In the genomic region with DNA sequence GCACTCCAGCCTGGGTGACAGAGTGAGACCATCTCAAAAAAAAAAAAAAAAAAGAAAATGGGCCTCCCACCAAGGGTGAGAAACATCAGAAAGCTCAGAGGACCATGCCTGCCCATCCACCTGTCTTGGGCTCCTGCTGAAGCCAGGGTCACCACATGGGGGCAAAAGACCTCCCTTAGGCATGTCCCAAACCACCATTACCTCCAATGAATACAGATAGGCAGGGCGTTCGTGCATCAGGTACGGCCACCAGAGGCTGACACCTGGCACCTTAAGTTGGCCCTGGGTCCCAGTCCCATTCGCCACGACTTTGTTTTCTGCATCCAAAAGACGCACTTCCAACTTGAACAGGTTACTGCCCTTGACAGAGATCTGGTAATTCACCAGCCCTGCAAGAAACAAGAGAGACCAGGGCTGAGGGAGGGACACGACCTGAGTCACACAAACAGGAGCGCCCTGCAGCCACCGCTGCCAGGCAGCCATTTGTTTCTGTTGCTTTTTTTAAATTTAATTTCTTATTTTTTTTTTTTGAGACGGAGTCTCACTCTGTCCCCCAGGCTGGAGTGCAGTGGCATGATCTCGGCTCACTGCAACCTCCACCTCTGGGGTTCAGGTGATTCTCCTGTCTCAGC, we compare ENCODE assay signal across 2 cellular contexts.
TF ChIP-seq lines count a peak whose summit lies in the region.

No MANE protein-coding gene starts in this region.

TF ChIP-seq in SK-N-SH, 30 proteins besides CTCF, POLR2A, EP300 and RAD21 (continued from another document):
- TF ChIP-seq TCF12 (IDR thresholded peaks at IDR 0.05) (no peak), YY1 (IDR thresholded peaks at IDR 0.05; ENCODE audit: low read depth) (no peak), POLR2AphosphoS5 (IDR thresholded peaks at IDR 0.05; ENCODE audit: low read depth, low read length) (no peak), CHD2 (IDR thresholded peaks at IDR 0.05; ENCODE audit: low read length, partially characterized antibody) (no peak), TAF1 (IDR thresholded peaks at IDR 0.05; ENCODE audit: borderline replicate concordance, low read depth, low read length) (no peak), FOXM1 (IDR thresholded peaks at IDR 0.05; ENCODE audit: low read depth) (no peak), GABPA (IDR thresholded peaks at IDR 0.05; ENCODE audit: low read depth) (no peak), MXI1 (IDR thresholded peaks at IDR 0.05; ENCODE audit: low read depth, low read length) (no peak), RFX5 (IDR thresholded peaks at IDR 0.05; ENCODE audit: low read length) (no peak)
- TF ChIP-seq, protein P1, sequence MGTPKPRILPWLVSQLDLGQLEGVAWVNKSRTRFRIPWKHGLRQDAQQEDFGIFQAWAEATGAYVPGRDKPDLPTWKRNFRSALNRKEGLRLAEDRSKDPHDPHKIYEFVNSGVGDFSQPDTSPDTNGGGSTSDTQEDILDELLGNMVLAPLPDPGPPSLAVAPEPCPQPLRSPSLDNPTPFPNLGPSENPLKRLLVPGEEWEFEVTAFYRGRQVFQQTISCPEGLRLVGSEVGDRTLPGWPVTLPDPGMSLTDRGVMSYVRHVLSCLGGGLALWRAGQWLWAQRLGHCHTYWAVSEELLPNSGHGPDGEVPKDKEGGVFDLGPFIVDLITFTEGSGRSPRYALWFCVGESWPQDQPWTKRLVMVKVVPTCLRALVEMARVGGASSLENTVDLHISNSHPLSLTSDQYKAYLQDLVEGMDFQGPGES (IDR thresholded peaks at IDR 0.05; ENCODE audit: low read depth, low read length), result no peak

TF ChIP-seq in SK-N-SH treated with all-trans-retinoic acid at 6 μM for 48 hours, 23 proteins besides CTCF, POLR2A, EP300 and RAD21 (continued from another document):
- TF ChIP-seq TSHZ2 (CRISPR knock-in tag; IDR thresholded peaks at IDR 0.05), result no peak
- TF ChIP-seq, protein P2, sequence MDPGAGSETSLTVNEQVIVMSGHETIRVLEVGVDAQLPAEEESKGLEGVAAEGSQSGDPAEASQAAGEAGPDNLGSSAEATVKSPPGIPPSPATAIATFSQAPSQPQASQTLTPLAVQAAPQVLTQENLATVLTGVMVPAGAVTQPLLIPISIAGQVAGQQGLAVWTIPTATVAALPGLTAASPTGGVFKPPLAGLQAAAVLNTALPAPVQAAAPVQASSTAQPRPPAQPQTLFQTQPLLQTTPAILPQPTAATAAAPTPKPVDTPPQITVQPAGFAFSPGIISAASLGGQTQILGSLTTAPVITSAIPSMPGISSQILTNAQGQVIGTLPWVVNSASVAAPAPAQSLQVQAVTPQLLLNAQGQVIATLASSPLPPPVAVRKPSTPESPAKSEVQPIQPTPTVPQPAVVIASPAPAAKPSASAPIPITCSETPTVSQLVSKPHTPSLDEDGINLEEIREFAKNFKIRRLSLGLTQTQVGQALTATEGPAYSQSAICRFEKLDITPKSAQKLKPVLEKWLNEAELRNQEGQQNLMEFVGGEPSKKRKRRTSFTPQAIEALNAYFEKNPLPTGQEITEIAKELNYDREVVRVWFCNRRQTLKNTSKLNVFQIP (CRISPR knock-in tag; IDR thresholded peaks at IDR 0.05; ENCODE audit: borderline replicate concordance, low read depth), result no peak
- no peak for TF ChIP-seq TOX (CRISPR knock-in tag; IDR thresholded peaks at IDR 0.05; ENCODE audit: borderline replicate concordance)
- no peak for TF ChIP-seq ARNTL (CRISPR knock-in tag; IDR thresholded peaks at IDR 0.05; ENCODE audit: borderline replicate concordance, low read depth)
